ENCODE assay signal across 22 cellular contexts in genomic region chr5:112106878-112107277, GRCh38.
DNase-seq lines count a peak whose midpoint lies in the region; ATAC-seq and TF ChIP-seq lines count a peak whose summit lies in the region.
"Had no signal": no experiment of that assay in that cellular context is flagged by ENCODE, and none has a peak within 500 bp of the region (broad histone marks: within the 10 kb centered on the region; RNA-seq: fewer than 3 reads in every experiment).

No MANE protein-coding gene starts in this region.

- H3K4me3 ChIP-seq in lower lobe of right lung (no peak overlapping the region), right cardiac atrium (ENCODE audit: low read length) (no peak overlapping the region)
- H3K4me3 ChIP-seq: BLaER1, MG63 had no signal

- H3K4me3 Mint-ChIP-seq in naive thymus-derived CD8-positive, alpha-beta T cell = no peak overlapping the region
- H3K4me3 Mint-ChIP-seq: CD4-positive, alpha-beta memory T cell; T-helper 1 cell treated with Interleukin-12 subunit alpha and Interleukin-12 subunit beta and Interleukin-4 antibody, amounts not matched to agents 30 μg/mL and 1 μg/mL, for 36 hours had no signal

- H3K9me3 ChIP-seq in lower lobe of right lung (no peaks in the 10 kb centered on the region), right cardiac atrium (ENCODE audit: control insufficient read depth, low read length) (no peaks in the 10 kb centered on the region)
- H3K9me3 ChIP-seq: BLaER1, Caco-2, MG63 had no signal

- H3K36me3 Mint-ChIP-seq in naive thymus-derived CD8-positive, alpha-beta T cell = no peaks in the 10 kb centered on the region
- H3K36me3 Mint-ChIP-seq: CD4-positive, alpha-beta memory T cell had no signal

- POLR2A ChIA-PET in naive thymus-derived CD8-positive, alpha-beta T cell (lab: Charles Lee) = no interaction called here

- H3K4me1 Mint-ChIP-seq in naive thymus-derived CD8-positive, alpha-beta T cell = no peaks in the 10 kb centered on the region
- H3K4me1 Mint-ChIP-seq: CD4-positive, alpha-beta memory T cell had no signal

- ATAC-seq in GM18868 (IDR thresholded peaks at IDR 0.05; ENCODE audit: unreplicated experiment) (peak; percentile 55), lower lobe of right lung (peak; percentile 5 to 17), HG02884 (IDR thresholded peaks at IDR 0.05; ENCODE audit: unreplicated experiment) (no peak), right cardiac atrium (no peak)
- no peak for ATAC-seq in naive thymus-derived CD8-positive, alpha-beta T cell

- no peak overlapping the region for H3K27ac Mint-ChIP-seq in naive thymus-derived CD8-positive, alpha-beta T cell
- H3K27ac Mint-ChIP-seq: CD4-positive, alpha-beta memory T cell; T-helper 1 cell treated with Interleukin-12 subunit alpha and Interleukin-12 subunit beta and Interleukin-4 antibody, amounts not matched to agents 30 μg/mL and 1 μg/mL, for 36 hours had no signal

- no peaks in the 10 kb centered on the region for H3K9me3 Mint-ChIP-seq in naive thymus-derived CD8-positive, alpha-beta T cell
- H3K9me3 Mint-ChIP-seq: CD4-positive, alpha-beta memory T cell; T-helper 1 cell treated with Interleukin-12 subunit alpha and Interleukin-12 subunit beta and Interleukin-4 antibody, amounts not matched to agents 30 μg/mL and 1 μg/mL, for 36 hours had no signal

- WGBS in right cardiac atrium = 37% methylated on average over 2 of the region's 2 CpGs

- H3K27me3 ChIP-seq in lower lobe of right lung (ENCODE audit: low read depth) = no peaks in the 10 kb centered on the region
- no peaks in the 10 kb centered on the region for H3K27me3 ChIP-seq in right cardiac atrium (ENCODE audit: control insufficient read depth, insufficient read depth)
- H3K27me3 ChIP-seq: BLaER1, MG63 had no signal

- TF ChIP-seq CTCF in lower lobe of right lung (IDR thresholded peaks at IDR 0.05) = no peak

- H3K36me3 ChIP-seq in lower lobe of right lung = no peaks in the 10 kb centered on the region
- H3K36me3 ChIP-seq: BLaER1, MG63 had no signal

- peaks cover 0 to 10% (median 1%) of the 10 kb centered on the region in 5 donors for H3K27me3 Mint-ChIP-seq in naive thymus-derived CD8-positive, alpha-beta T cell

- intact Hi-C loops in lower lobe of right lung (cut with DNase I) = no loop called here
- intact Hi-C loops in right cardiac atrium (cut with DNase I) = no loop called here

- peaks cover 5% of the 10 kb centered on the region for H3K4me1 ChIP-seq in lower lobe of right lung
- peaks cover 2% of the 10 kb centered on the region for H3K4me1 ChIP-seq in right cardiac atrium (ENCODE audit: control insufficient read depth, insufficient read depth, low read length)
- H3K4me1 ChIP-seq: BLaER1, Caco-2 had no signal

- DNase-seq in HT1080 (ENCODE audit: low read depth) (peak; percentile 28), RKO (ENCODE audit: low spot score) (peak; percentile 42), lower lobe of right lung (no peak), right cardiac atrium (no peak)
- no peak for DNase-seq in naive thymus-derived CD8-positive, alpha-beta T cell
- DNase-seq: Caco-2; CD4-positive, alpha-beta memory T cell; DMS 273 treated with DMSO at 0.1 percent for 48 hours; MG63; NCI-H1105; NCI-H146; NCI-H2029; NCI-H226; NCI-H510A treated with DMSO at 0.1 percent for 48 hours; NCI-H748 treated with DMSO at 0.1 percent for 48 hours; NK-92 treated with Interleukin-12 subunit alpha and Interleukin-12 subunit beta, amount 100 ng/mL, for 24 hours; RPMI8226; SHP77 had no signal

- H3K27ac ChIP-seq in lower lobe of right lung (no peak overlapping the region), right cardiac atrium (ENCODE audit: low read length) (no peak overlapping the region)
- H3K27ac ChIP-seq: BLaER1 had no signal

Comparison
In these comparisons a context has a peak if more than half of its experiments do, and no peak if none do; other contexts are left out.
1. ATAC-seq: peak in GM18868 (single experiment) and lower lobe of right lung (2 of 2); none in naive thymus-derived CD8-positive, alpha-beta T cell (0 of 2), HG02884 (single experiment) and right cardiac atrium (0 of 2).
2. DNase-seq: peak in HT1080 (single experiment) and RKO (single experiment); none in lower lobe of right lung (single experiment), naive thymus-derived CD8-positive, alpha-beta T cell (0 of 10) and right cardiac atrium (0 of 3).